In genomic region chr1:65703853-65704252, GRCh38 we compare ENCODE assay signal across 24 cellular contexts.
DNase-seq lines count a peak whose midpoint lies in the region; ATAC-seq and TF ChIP-seq lines count a peak whose summit lies in the region.
"Had no signal": no experiment of that assay in that cellular context is flagged by ENCODE, and none has a peak within 500 bp of the region (broad histone marks: within the 10 kb centered on the region; RNA-seq: fewer than 3 reads in every experiment).

No MANE protein-coding gene starts in this region.

- H3K9me3 Mint-ChIP-seq in activated CD4-positive, alpha-beta T cell treated with anti-CD3 and anti-CD28 coated beads, Interleukin-2, amount 10 ng/mL, durations not matched to agents 7 days and 5 days = no peaks in the 10 kb centered on the region
- H3K9me3 Mint-ChIP-seq: activated naive CD4-positive, alpha-beta T cell treated with anti-CD3 and anti-CD28 coated beads, Interleukin-2, amount 50 U/mL, for 72 hours; neural progenitor cell; T-helper 2 cell treated with Interferon-gamma antibody and Interleukin-4, amounts not matched to agents 5 μg/mL and 100 μg/mL, for 36 hours had no signal

- H3K27me3 ChIP-seq in esophagus muscularis mucosa = no peaks in the 10 kb centered on the region
- H3K27me3 ChIP-seq: neural progenitor cell had no signal

- H3K9me3 ChIP-seq in esophagus muscularis mucosa = no peaks in the 10 kb centered on the region
- H3K9me3 ChIP-seq: Caco-2 had no signal

- H3K4me1 Mint-ChIP-seq in activated CD4-positive, alpha-beta T cell treated with anti-CD3 and anti-CD28 coated beads, Interleukin-2, amount 10 ng/mL, durations not matched to agents 7 days and 5 days = no peaks in the 10 kb centered on the region

- no peak overlapping the region for H3K27ac ChIP-seq in esophagus muscularis mucosa (replicated peaks in 1 of 4)
- H3K27ac ChIP-seq: GM23248, HL-60, neural progenitor cell had no signal

- intact Hi-C loops in esophagus muscularis mucosa (cut with DNase I) = no loop called here

- ATAC-seq in GM18909 (IDR thresholded peaks at IDR 0.05; ENCODE audit: poor library complexity, unreplicated experiment) = peak; percentile 41
- ATAC-seq in GM21529 (IDR thresholded peaks at IDR 0.05; ENCODE audit: unreplicated experiment) = peak; percentile 61
- peak; percentile 50 for ATAC-seq in HG03095 (IDR thresholded peaks at IDR 0.05; ENCODE audit: unreplicated experiment)
- ATAC-seq: activated naive CD4-positive, alpha-beta T cell treated with anti-CD3 and anti-CD28 coated beads, Interleukin-2, amount 50 U/mL, for 72 hours; esophagus mucosa; K562 had no signal

- POLR2A ChIA-PET in activated CD4-positive, alpha-beta T cell treated with anti-CD3 and anti-CD28 coated beads, Interleukin-2, amount 10 ng/mL, durations not matched to agents 7 days and 5 days (lab: Charles Lee) = no interaction called here

- peak; percentile 37 for DNase-seq in esophagus muscularis mucosa (ENCODE audit: extremely low spot score)
- no peak for DNase-seq in GM13977 (ENCODE audit: low spot score)
- no peak for DNase-seq in activated CD4-positive, alpha-beta T cell treated with anti-CD3 and anti-CD28 coated beads, Interleukin-2, amount 50 U/mL, for 48 hours
- DNase-seq in activated CD4-positive, alpha-beta T cell treated with anti-CD3 and anti-CD28 coated beads, Interleukin-2, amount 10 ng/mL, durations not matched to agents 7 days and 5 days = no peak
- DNase-seq: activated CD4-positive, alpha-beta T cell treated with anti-CD3 and anti-CD28 coated beads for 4 hours; activated T-cell treated with anti-CD3 and anti-CD28 coated beads for 4 hours; Caco-2; dermis blood vessel endothelial cell; GDM1; GM23248; kidney; NCI-H1436; NCI-H2227 treated with DMSO at 0.1 percent for 48 hours; retina; SHP77 treated with DMSO at 0.1 percent for 48 hours had no signal

- in situ Hi-C loops in GM13977 (cut with MboI; ENCODE audit: low pct_unique_long_range_greater_than_20kb, low sequenced_read_pairs, unreplicated experiment) = loop anchor here (25.0 kb wide), 1 partner anchor 533 kb away; no protein-coding TSS in a partner anchor

- H3K27ac Mint-ChIP-seq in activated CD4-positive, alpha-beta T cell treated with anti-CD3 and anti-CD28 coated beads, Interleukin-2, amount 10 ng/mL, durations not matched to agents 7 days and 5 days = no peak overlapping the region
- H3K27ac Mint-ChIP-seq: activated naive CD4-positive, alpha-beta T cell treated with anti-CD3 and anti-CD28 coated beads, Interleukin-2, amount 50 U/mL, for 72 hours; neural progenitor cell; T-helper 2 cell treated with Interferon-gamma antibody and Interleukin-4, amounts not matched to agents 5 μg/mL and 100 μg/mL, for 36 hours had no signal

- no peak for TF ChIP-seq EP300 in esophagus muscularis mucosa (IDR thresholded peaks at IDR 0.05)

- no peaks in the 10 kb centered on the region for H3K36me3 Mint-ChIP-seq in activated CD4-positive, alpha-beta T cell treated with anti-CD3 and anti-CD28 coated beads, Interleukin-2, amount 10 ng/mL, durations not matched to agents 7 days and 5 days (ENCODE audit: low read depth)
- H3K36me3 Mint-ChIP-seq: activated naive CD4-positive, alpha-beta T cell treated with anti-CD3 and anti-CD28 coated beads, Interleukin-2, amount 50 U/mL, for 72 hours; neural progenitor cell had no signal

- H3K27me3 Mint-ChIP-seq in activated CD4-positive, alpha-beta T cell treated with anti-CD3 and anti-CD28 coated beads, Interleukin-2, amount 10 ng/mL, durations not matched to agents 7 days and 5 days = peaks cover 20% of the 10 kb centered on the region

- no peak for TF ChIP-seq POLR2A in esophagus muscularis mucosa (IDR thresholded peaks at IDR 0.05; ENCODE audit: low read depth)

- H3K4me1 ChIP-seq in esophagus muscularis mucosa = no peaks in the 10 kb centered on the region
- H3K4me1 ChIP-seq: Caco-2 had no signal

- no peak overlapping the region for H3K4me3 ChIP-seq in esophagus muscularis mucosa
- H3K4me3 ChIP-seq: GM23248, K562, neural progenitor cell had no signal

- no peaks in the 10 kb centered on the region for H3K36me3 ChIP-seq in esophagus muscularis mucosa
- H3K36me3 ChIP-seq: neural progenitor cell had no signal

- 48% methylated on average over 4 of the region's 4 CpGs for WGBS in esophagus muscularis mucosa

- TF ChIP-seq CTCF in esophagus muscularis mucosa (IDR thresholded peaks at IDR 0.05) (no peak), GM13977 (IDR thresholded peaks at IDR 0.05; ENCODE audit: extremely low read depth, insufficient read depth, missing control alignments) (no peak)

- CTCF ChIA-PET in activated CD4-positive, alpha-beta T cell treated with anti-CD3 and anti-CD28 coated beads, Interleukin-2, amount 10 ng/mL, durations not matched to agents 7 days and 5 days (lab: Charles Lee) = interaction anchor here (1.6 to 2.3 kb wide), 2 partner anchors 13 to 17 kb away, joined by 4 to 7 read pairs; no protein-coding TSS in a partner anchor

- H3K4me3 Mint-ChIP-seq in activated CD4-positive, alpha-beta T cell treated with anti-CD3 and anti-CD28 coated beads, Interleukin-2, amount 10 ng/mL, durations not matched to agents 7 days and 5 days = no peak overlapping the region
- H3K4me3 Mint-ChIP-seq: neural progenitor cell; T-helper 2 cell treated with Interferon-gamma antibody and Interleukin-4, amounts not matched to agents 5 μg/mL and 100 μg/mL, for 36 hours had no signal
